ENCODE assay signal across 19 cellular contexts in the genomic region with DNA sequence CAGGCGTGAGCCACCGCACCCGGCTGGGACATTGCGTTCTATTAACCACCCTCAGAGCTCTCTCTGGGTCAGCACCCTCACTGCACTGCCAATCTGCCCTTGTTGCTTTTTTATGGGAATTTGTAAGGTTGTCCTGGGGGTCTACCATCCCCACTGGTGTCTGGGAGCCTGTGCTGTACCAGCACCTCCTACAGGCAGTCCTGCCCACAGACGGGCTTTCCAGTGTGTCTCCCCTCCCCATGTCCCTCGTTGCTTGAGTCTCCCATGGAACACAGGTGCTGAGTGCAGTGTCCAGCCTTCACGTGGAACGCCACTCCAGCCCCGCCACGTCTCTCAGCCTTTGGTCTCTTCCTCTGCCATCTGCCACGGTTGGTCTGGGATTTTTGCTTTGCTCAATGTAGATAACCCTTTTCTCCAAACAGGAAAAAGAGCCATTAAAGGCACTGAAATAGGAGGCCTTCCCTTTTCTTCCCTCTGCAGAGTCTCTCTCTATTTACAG.
DNase-seq lines count a peak whose midpoint lies in the region; ATAC-seq and TF ChIP-seq lines count a peak whose summit lies in the region.
"Had no signal": no experiment of that assay in that cellular context is flagged by ENCODE, and none has a peak within 500 bp of the region (broad histone marks: within the 10 kb centered on the region; RNA-seq: fewer than 3 reads in every experiment).

No MANE protein-coding gene starts in this region.

- no peak overlapping the region for H3K4me2 ChIP-seq in hepatocyte

- H3K4me3 ChIP-seq in SK-N-MC (peak overlapping the region; percentile 40), hepatocyte (no peak overlapping the region), spleen (no peak overlapping the region)
- H3K4me3 ChIP-seq: K562, Peyer's patch had no signal

- H3K36me3 ChIP-seq in SK-N-MC (ENCODE audit: insufficient read depth, low read length) (no peaks in the 10 kb centered on the region), hepatocyte (replicated peaks; ENCODE audit: insufficient read depth, low read depth) (no peaks in the 10 kb centered on the region), spleen (no peaks in the 10 kb centered on the region)
- H3K36me3 ChIP-seq: Peyer's patch had no signal

- H3K9me2 ChIP-seq in hepatocyte (replicated peaks; ENCODE audit: insufficient read depth) = no peaks in the 10 kb centered on the region

- peak overlapping the region; percentile 22 for H3K9ac ChIP-seq in SK-N-MC (ENCODE audit: insufficient read length)

- no peaks in the 10 kb centered on the region for H4K20me1 ChIP-seq in hepatocyte (ENCODE audit: insufficient read depth, poor library complexity, severe bottlenecking)

- H3K27ac ChIP-seq in SK-N-MC (peak overlapping the region; percentile 56; the same call in 1 of the 2 replicates), hepatocyte (no peak overlapping the region), spleen (peak overlapping the region in 3 of 8 donors; percentile 45 to 68 (median 62))
- H3K27ac ChIP-seq: 22Rv1, Peyer's patch had no signal

- H3K4me1 ChIP-seq in hepatocyte (ENCODE audit: insufficient read depth) (no peaks in the 10 kb centered on the region), spleen (peaks cover 0 to 6% (median 0%) of the 10 kb centered on the region in 6 donors)
- H3K4me1 ChIP-seq: Peyer's patch had no signal

- no peak for TF ChIP-seq POLR2A in spleen (IDR thresholded peaks at IDR 0.05)

- H2AFZ ChIP-seq in hepatocyte = no peak overlapping the region

- H3K27me3 ChIP-seq in hepatocyte = no peaks in the 10 kb centered on the region
- H3K27me3 ChIP-seq in spleen (replicated peaks in 1 of 7) = peaks cover 0 to 52% (median 0%) of the 10 kb centered on the region in 7 donors
- H3K27me3 ChIP-seq: Peyer's patch had no signal

- whole genome bisulfite sequencing in hepatocyte (ENCODE audit: low lambda C conversion rate, missing lambda C conversion rate) = 88% methylated on average over 11 of the region's 11 CpGs
- WGBS in spleen, 5 donors = 74 to 85% (median 81%) methylated on average over 11 of the region's 11 CpGs

- no peaks in the 10 kb centered on the region for H3K79me2 ChIP-seq in hepatocyte

- DNase-seq in left ventricle myocardium superior = peak; percentile 9
- DNase-seq in Right ventricle myocardium inferior (ENCODE audit: missing footprints) = no peak
- no peak for DNase-seq in SK-N-MC (ENCODE audit: low read depth, low spot score)
- peak; percentile 2 for DNase-seq in hepatocyte (ENCODE audit: low spot score)
- DNase-seq in spleen = peak; percentile 42
- no peak for DNase-seq in SHP77 treated with DMSO at 0.1 percent for 48 hours (lab: John Stamatoyannopoulos, UW)
- DNase-seq in HK-2 (ENCODE audit: unreplicated experiment) = no peak
- DNase-seq: CD4-positive, CD25-positive, alpha-beta regulatory T cell; COR-L47; DMS153; GDM1; NCI-H1105; NCI-H2081 treated with DMSO at 0.1 percent for 48 hours; NCI-H446 treated with DMSO at 0.1 percent for 48 hours; NK-92 treated with Interleukin-12 subunit alpha and Interleukin-12 subunit beta, amount 100 ng/mL, for 24 hours had no signal

- H3K9me3 ChIP-seq in SK-N-MC (ENCODE audit: low read depth, low read length) (no peaks in the 10 kb centered on the region), hepatocyte (ENCODE audit: low read depth) (no peaks in the 10 kb centered on the region), spleen (no peaks in the 10 kb centered on the region)
- H3K9me3 ChIP-seq: Peyer's patch had no signal

- ATAC-seq in left ventricle myocardium superior = no peak
- ATAC-seq in Right ventricle myocardium inferior = no peak
- no peak for ATAC-seq in HG03439 (IDR thresholded peaks at IDR 0.05; ENCODE audit: unreplicated experiment)

- TF ChIP-seq CTCF in hepatocyte (IDR thresholded peaks at IDR 0.05; ENCODE audit: poor library complexity) (no peak), spleen (IDR thresholded peaks at IDR 0.05 in 8 of 11, conservative IDR thresholded peaks at IDR 0.05 in 3 of 11) (no peak)

- intact Hi-C loops in left ventricle myocardium superior (cut with micrococcal nuclease) = no loop called here
- intact Hi-C loops in Right ventricle myocardium inferior (cut with DNase I) = no loop called here
- intact Hi-C loops in spleen (cut with DNase I; ENCODE audit: low total_unique reads) = no loop called here

Comparison
In these comparisons a context has a peak if more than half of its experiments do, and no peak if none do; other contexts are left out.
1. DNase-seq: peak in left ventricle myocardium superior (single experiment), hepatocyte (single experiment) and spleen (single experiment); none in Right ventricle myocardium inferior (single experiment), SK-N-MC (single experiment), SHP77 treated with DMSO at 0.1 percent for 48 hours (single experiment) and HK-2 (single experiment).